In genomic region chr1:31199924-31200323, GRCh38 we compare ENCODE assay signal across 28 cellular contexts. TPM values are rescaled to one million over a fixed set of nuclear protein-coding genes. Genes with fewer than 3 reads are reported as not detected.
"Had no signal": no experiment of that assay in that cellular context is flagged by ENCODE, and none has a peak within 500 bp of the region (broad histone marks: within the 10 kb centered on the region; RNA-seq: fewer than 3 reads in every experiment).

No MANE protein-coding gene starts in this region.

- H3K9me3 ChIP-seq: left ventricle myocardium inferior, stomach, testis, vagina had no signal

- DNase-seq: activated CD4-positive, alpha-beta T cell treated with anti-CD3 and anti-CD28 coated beads, Interleukin-2, amount 50 U/mL, for 4 hours; activated CD8-positive, alpha-beta memory T cell treated with anti-CD3 and anti-CD28 coated beads for 24 hours; activated CD8-positive, alpha-beta memory T cell treated with anti-CD3 and anti-CD28 coated beads, Interleukin-2, amount 50 U/mL, for 4 hours; activated naive CD8-positive, alpha-beta T cell treated with anti-CD3 and anti-CD28 coated beads for 36 hours; activated T-cell treated with anti-CD3 and anti-CD28 coated beads, Interleukin-2, amount 50 U/mL, for 24 hours; cerebellar nuclear complex; kidney glomerular epithelial cell; left ventricle myocardium inferior; midbrain; occipital lobe; posterior cingulate gyrus; small intestine; stimulated activated CD4-positive, alpha-beta T cell treated with anti-CD3 and anti-CD28 coated beads, Interleukin-15, amount 100 ng/mL, for 24 hours; stomach; T1000; testis; trophoblast cell had no signal

- H3K27me3 ChIP-seq: testis, vagina had no signal

- H3K36me3 ChIP-seq: left ventricle myocardium inferior, stomach, vagina had no signal

- H3K9me3 Mint-ChIP-seq: activated naive CD8-positive, alpha-beta T cell treated with anti-CD3 and anti-CD28 coated beads for 36 hours; activated T-cell treated with anti-CD3 and anti-CD28 coated beads, Interleukin-2, amount 50 U/mL, for 24 hours; activated T-helper 17 cell treated with anti-CD3 and anti-CD28 coated beads, Interleukin-2, amount 50 U/mL, for 72 hours; nephron; stimulated activated memory B cell treated with anti-CD40 and anti-IgM and Interleukin-4, amounts not matched to agents 10 μg/mL and 1 μg/mL and 100 μg/mL, for 72 hours; T-helper 1 cell treated with Interleukin-12 subunit alpha and Interleukin-12 subunit beta and Interleukin-4 antibody, amounts not matched to agents 30 μg/mL and 1 μg/mL, for 36 hours; WTC11 had no signal

- H3K27ac Mint-ChIP-seq: activated naive CD8-positive, alpha-beta T cell treated with anti-CD3 and anti-CD28 coated beads for 36 hours; activated T-cell treated with anti-CD3 and anti-CD28 coated beads, Interleukin-2, amount 50 U/mL, for 24 hours; activated T-helper 17 cell treated with anti-CD3 and anti-CD28 coated beads, Interleukin-2, amount 50 U/mL, for 72 hours; nephron; stimulated activated memory B cell treated with anti-CD40 and anti-IgM and Interleukin-4, amounts not matched to agents 10 μg/mL and 1 μg/mL and 100 μg/mL, for 72 hours; T-helper 1 cell treated with Interleukin-12 subunit alpha and Interleukin-12 subunit beta and Interleukin-4 antibody, amounts not matched to agents 30 μg/mL and 1 μg/mL, for 36 hours had no signal

- H3K4me1 ChIP-seq: left ventricle myocardium inferior, stomach, testis, vagina had no signal

- H3K36me3 Mint-ChIP-seq: activated naive CD8-positive, alpha-beta T cell treated with anti-CD3 and anti-CD28 coated beads for 36 hours; stimulated activated memory B cell treated with anti-CD40 and anti-IgM and Interleukin-4, amounts not matched to agents 10 μg/mL and 1 μg/mL and 100 μg/mL, for 72 hours; WTC11 had no signal

- H3K27ac ChIP-seq: coronary artery, epithelial cell of prostate, left ventricle myocardium inferior, stomach, testis, vagina had no signal

- H3K4me3 Mint-ChIP-seq: activated naive CD8-positive, alpha-beta T cell treated with anti-CD3 and anti-CD28 coated beads for 36 hours; activated T-cell treated with anti-CD3 and anti-CD28 coated beads, Interleukin-2, amount 50 U/mL, for 24 hours; activated T-helper 17 cell treated with anti-CD3 and anti-CD28 coated beads, Interleukin-2, amount 50 U/mL, for 72 hours; nephron; stimulated activated memory B cell treated with anti-CD40 and anti-IgM and Interleukin-4, amounts not matched to agents 10 μg/mL and 1 μg/mL and 100 μg/mL, for 72 hours; T-helper 1 cell treated with Interleukin-12 subunit alpha and Interleukin-12 subunit beta and Interleukin-4 antibody, amounts not matched to agents 30 μg/mL and 1 μg/mL, for 36 hours; WTC11 had no signal

- H3K4me3 ChIP-seq: coronary artery, left ventricle myocardium inferior, stomach, testis, vagina had no signal

- H3K4me1 Mint-ChIP-seq: activated naive CD8-positive, alpha-beta T cell treated with anti-CD3 and anti-CD28 coated beads for 36 hours; activated T-helper 17 cell treated with anti-CD3 and anti-CD28 coated beads, Interleukin-2, amount 50 U/mL, for 72 hours; stimulated activated memory B cell treated with anti-CD40 and anti-IgM and Interleukin-4, amounts not matched to agents 10 μg/mL and 1 μg/mL and 100 μg/mL, for 72 hours had no signal

- FAIRE-seq: bronchial epithelial cell, small intestine had no signal

RNA-seq across cellular contexts. Expression of gene NKAIN1, which starts 39.8 kb away (rescaled TPM):
- total RNA-seq: activated naive CD8-positive, alpha-beta T cell treated with anti-CD3 and anti-CD28 coated beads for 36 hours; activated T-helper 17 cell treated with anti-CD3 and anti-CD28 coated beads, Interleukin-2, amount 50 U/mL, for 72 hours; bronchial epithelial cell; fibroblast of villous mesenchyme; lung microvascular endothelial cell; stomach; vagina had no signal
